In genomic region chr10:31770307-31770902, GRCh38 we compare ENCODE assay signal across 8 cellular contexts.
DNase-seq lines count a peak whose midpoint lies in the region; ATAC-seq and TF ChIP-seq lines count a peak whose summit lies in the region.

No MANE protein-coding gene starts in this region.

- TF ChIP-seq POLR2A in right lobe of liver (IDR thresholded peaks at IDR 0.05): no peak

- H3K27ac Mint-ChIP-seq in stimulated activated naive B cell treated with anti-CD40 and anti-IgM and Interleukin-4, amounts not matched to agents 10 μg/mL and 1 μg/mL and 100 μg/mL, for 72 hours: no peak overlapping the region

- no peaks in the 10 kb centered on the region for H3K4me1 ChIP-seq in right lobe of liver

- H3K9me3 ChIP-seq in right lobe of liver: no peaks in the 10 kb centered on the region

- ATAC-seq in HG03039 (IDR thresholded peaks at IDR 0.05; ENCODE audit: unreplicated experiment) (peak; percentile 51), right lobe of liver (peak; percentile 91 to 96 (median 94))
- ATAC-seq in stimulated activated naive B cell treated with anti-CD40 and anti-IgM and Interleukin-4, amounts not matched to agents 10 μg/mL and 1 μg/mL and 100 μg/mL, for 72 hours (replicated peaks): peak; percentile 88 to 94

- H3K4me3 ChIP-seq in brain microvascular endothelial cell (ENCODE audit: low read depth, low read length) (no peak overlapping the region), right lobe of liver (no peak overlapping the region)

- H3K36me3 ChIP-seq in brain microvascular endothelial cell (replicated peaks) (no peaks in the 10 kb centered on the region), right lobe of liver (no peaks in the 10 kb centered on the region)

- no peaks in the 10 kb centered on the region for H3K36me3 Mint-ChIP-seq in stimulated activated naive B cell treated with anti-CD40 and anti-IgM and Interleukin-4, amounts not matched to agents 10 μg/mL and 1 μg/mL and 100 μg/mL, for 72 hours

- no peaks in the 10 kb centered on the region for H3K27me3 ChIP-seq in brain microvascular endothelial cell (replicated peaks)
- no peaks in the 10 kb centered on the region for H3K27me3 ChIP-seq in right lobe of liver

- DNase-seq in NCI-H1436 (lab: John Stamatoyannopoulos, UW) (peak; percentile 12), NCI-H1436 treated with DMSO at 0.1 percent for 48 hours (lab: John Stamatoyannopoulos, UW) (no peak), T-helper 9 cell (peak; percentile 46), brain microvascular endothelial cell (no peak), right lobe of liver (peak; percentile 61 to 68 (median 62)), SK-N-DZ (ENCODE audit: low spot score) (no peak)
- no peak for DNase-seq in stimulated activated naive B cell treated with anti-CD40 and anti-IgM and Interleukin-4, amounts not matched to agents 10 μg/mL and 1 μg/mL and 100 μg/mL, for 72 hours

- in situ Hi-C loops in brain microvascular endothelial cell (cut with HindIII; ENCODE audit: low pct_ligation_motif_present, low sequenced_read_pairs): no loop called here

- H3K4me3 Mint-ChIP-seq in stimulated activated naive B cell treated with anti-CD40 and anti-IgM and Interleukin-4, amounts not matched to agents 10 μg/mL and 1 μg/mL and 100 μg/mL, for 72 hours: no peak overlapping the region

- H3K4me1 Mint-ChIP-seq in stimulated activated naive B cell treated with anti-CD40 and anti-IgM and Interleukin-4, amounts not matched to agents 10 μg/mL and 1 μg/mL and 100 μg/mL, for 72 hours: no peaks in the 10 kb centered on the region

- peaks cover 0 to 4% of the 10 kb centered on the region in 2 donors for H3K27me3 Mint-ChIP-seq in stimulated activated naive B cell treated with anti-CD40 and anti-IgM and Interleukin-4, amounts not matched to agents 10 μg/mL and 1 μg/mL and 100 μg/mL, for 72 hours

- no peaks in the 10 kb centered on the region for H3K9me3 Mint-ChIP-seq in stimulated activated naive B cell treated with anti-CD40 and anti-IgM and Interleukin-4, amounts not matched to agents 10 μg/mL and 1 μg/mL and 100 μg/mL, for 72 hours

- H3K27ac ChIP-seq in brain microvascular endothelial cell: no peak overlapping the region
- H3K27ac ChIP-seq in right lobe of liver: no peak overlapping the region

- TF ChIP-seq CTCF in brain microvascular endothelial cell (IDR thresholded peaks at IDR 0.05; ENCODE audit: low read depth, low read length, missing control alignments) (peak; percentile 75), right lobe of liver (IDR thresholded peaks at IDR 0.05) (peak; percentile 85 to 93 (median 90))

- intact Hi-C loops in right lobe of liver (cut with DNase I): loop anchor here in 1 of 2 donors (5.0 kb wide), 1 partner anchor 63 kb away; no protein-coding TSS in a partner anchor

- 36% methylated on average over 8 of the region's 8 CpGs for WGBS in right lobe of liver (ENCODE audit: insufficient coverage, low coverage, low lambda C conversion rate, missing lambda C conversion rate)

Comparison
In these comparisons a context has a peak if more than half of its experiments do, and no peak if none do; other contexts are left out.
1. DNase-seq: peak in NCI-H1436 (single experiment), T-helper 9 cell (single experiment) and right lobe of liver (3 of 3); none in NCI-H1436 treated with DMSO at 0.1 percent for 48 hours (single experiment), brain microvascular endothelial cell (single experiment), stimulated activated naive B cell treated with anti-CD40 and anti-IgM and Interleukin-4, amounts not matched to agents 10 μg/mL and 1 μg/mL and 100 μg/mL, for 72 hours (single experiment) and SK-N-DZ (single experiment).
2. Peak in every context shown above with its lines, with median percentiles within 50 percentile points of each other: ATAC-seq.